ENCODE assay signal across 11 cellular contexts in genomic region chr6:158737710-158738615, GRCh38.
DNase-seq lines count a peak whose midpoint lies in the region; ATAC-seq, FAIRE-seq and TF ChIP-seq lines count a peak whose summit lies in the region.
"Had no signal": no experiment of that assay in that cellular context is flagged by ENCODE, and none has a peak within 500 bp of the region (broad histone marks: within the 10 kb centered on the region; RNA-seq: fewer than 3 reads in every experiment).

No MANE protein-coding gene starts in this region.

- no peak for TF ChIP-seq CTCF in lung (IDR thresholded peaks at IDR 0.05; ENCODE audit: control extremely low read depth, extremely low read depth)
- no peak for TF ChIP-seq CTCF in D721Med (IDR thresholded peaks at IDR 0.05; ENCODE audit: insufficient read depth, missing control alignments)

- no peak overlapping the region for H3K4me3 ChIP-seq in MG63
- no peak overlapping the region for H3K4me3 ChIP-seq in lung

- no peak for FAIRE-seq in D721Med (lab: Jason Lieb, UNC)

- H3K4me1 ChIP-seq in lung (ENCODE audit: control insufficient read depth in 2 of 2, insufficient read depth in 2 of 2, low read length in 2 of 2): no peaks in the 10 kb centered on the region

- peak overlapping the region in 1 of 10 donors; percentile 57 for H3K27ac Mint-ChIP-seq in naive thymus-derived CD8-positive, alpha-beta T cell
- H3K27ac Mint-ChIP-seq: activated CD4-positive, alpha-beta T cell treated with anti-CD3 and anti-CD28 coated beads, Interleukin-2, amount 10 ng/mL, durations not matched to agents 7 days and 5 days had no signal

- no peaks in the 10 kb centered on the region for H3K27me3 Mint-ChIP-seq in naive thymus-derived CD8-positive, alpha-beta T cell
- H3K27me3 Mint-ChIP-seq: activated CD4-positive, alpha-beta T cell treated with anti-CD3 and anti-CD28 coated beads, Interleukin-2, amount 10 ng/mL, durations not matched to agents 7 days and 5 days had no signal

- H3K36me3 Mint-ChIP-seq in naive thymus-derived CD8-positive, alpha-beta T cell: peaks cover 23 to 71% (median 60%) of the 10 kb centered on the region in 3 donors

- peaks cover 0 to 4% (median 0%) of the 10 kb centered on the region in 4 donors for H3K4me1 Mint-ChIP-seq in naive thymus-derived CD8-positive, alpha-beta T cell

- H3K36me3 ChIP-seq in MG63: no peaks in the 10 kb centered on the region; the same call in none of the 2 replicates
- peaks cover 0 to 1% of the 10 kb centered on the region in 2 donors for H3K36me3 ChIP-seq in lung (ENCODE audit: control insufficient read depth in 2 of 2, insufficient read depth in 2 of 2, low read length in 2 of 2)

- peak; percentile 19 for ATAC-seq in lung (ENCODE audit: insufficient read depth, low FRiP score)
- no peak for ATAC-seq in naive thymus-derived CD8-positive, alpha-beta T cell

- POLR2A ChIA-PET in naive thymus-derived CD8-positive, alpha-beta T cell (lab: Charles Lee): no interaction called here

- H3K27me3 ChIP-seq in MG63 (no peaks in the 10 kb centered on the region), lung (ENCODE audit: control insufficient read depth, insufficient read depth) (no peaks in the 10 kb centered on the region)

- no peak overlapping the region for H3K4me3 Mint-ChIP-seq in naive thymus-derived CD8-positive, alpha-beta T cell
- H3K4me3 Mint-ChIP-seq: activated CD4-positive, alpha-beta T cell treated with anti-CD3 and anti-CD28 coated beads, Interleukin-2, amount 10 ng/mL, durations not matched to agents 7 days and 5 days had no signal

- peaks cover 2 to 26% (median 16%) of the 10 kb centered on the region in 9 donors for H3K9me3 Mint-ChIP-seq in naive thymus-derived CD8-positive, alpha-beta T cell

- H3K27ac ChIP-seq in lung (ENCODE audit: low read depth in 1 of 2, low read length in 1 of 2): peak overlapping the region in 1 of 2 donors; percentile 12
- H3K27ac ChIP-seq: 22Rv1 had no signal

- H3K9me3 ChIP-seq in MG63 (peaks cover 10% of the 10 kb centered on the region), lung (ENCODE audit: control insufficient read depth in 2 of 2, insufficient read depth in 1 of 2, low read length in 1 of 2) (peaks cover 0 to 8% of the 10 kb centered on the region in 2 donors)

- DNase-seq in DMS153 (lab: John Stamatoyannopoulos, UW): peak; percentile 37
- no peak for DNase-seq in DMS153 treated with DMSO at 0.1 percent for 48 hours (lab: John Stamatoyannopoulos, UW; ENCODE audit: unreplicated experiment)
- DNase-seq in MG63: peak; percentile 67
- DNase-seq in amniotic epithelial cell (ENCODE audit: low read depth): peak; percentile 93
- no peak for DNase-seq in lung (ENCODE audit: low spot score)
- no peak for DNase-seq in D721Med (ENCODE audit: insufficient read length, low spot score)
- no peak for DNase-seq in NCI-H345 treated with DMSO at 0.1 percent for 48 hours (lab: John Stamatoyannopoulos, UW; ENCODE audit: unreplicated experiment)
- DNase-seq in naive thymus-derived CD8-positive, alpha-beta T cell: no peak
- DNase-seq: activated CD4-positive, alpha-beta T cell treated with anti-CD3 and anti-CD28 coated beads, Interleukin-2, amount 10 ng/mL, durations not matched to agents 7 days and 5 days; NCI-H774 had no signal

- WGBS in lung, 2 donors: 84% methylated on average over 12 of the region's 12 CpGs

Comparison
In these comparisons a context has a peak if more than half of its experiments do, and no peak if none do; other contexts are left out.
1. DNase-seq: peak in DMS153 (single experiment), MG63 (single experiment) and amniotic epithelial cell (single experiment); none in DMS153 treated with DMSO at 0.1 percent for 48 hours (single experiment), lung (single experiment), D721Med (single experiment), NCI-H345 treated with DMSO at 0.1 percent for 48 hours (single experiment) and naive thymus-derived CD8-positive, alpha-beta T cell (0 of 10).